24 cellular contexts compared by ENCODE assay signal in the genomic region with DNA sequence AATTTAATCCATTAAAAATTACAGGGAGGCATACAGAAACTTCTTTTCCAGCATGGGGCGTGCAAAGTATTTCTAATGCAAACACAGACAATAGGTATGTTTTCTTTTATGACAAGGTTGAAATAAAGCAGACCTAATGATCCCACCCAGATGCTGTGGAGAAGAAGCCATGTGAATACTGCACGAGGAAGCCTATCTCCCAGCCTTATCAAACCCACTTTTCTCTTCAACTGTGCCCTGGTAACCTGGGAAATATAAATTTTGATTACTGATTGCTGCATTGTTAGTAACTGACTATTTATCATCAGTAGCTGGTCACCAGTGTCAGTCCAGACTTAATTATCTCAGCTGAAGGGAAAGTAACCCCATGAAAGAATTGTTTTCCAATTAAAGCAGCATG. TPM values are rescaled to one million over a fixed set of nuclear protein-coding genes. Genes with fewer than 3 reads are reported as not detected.
DNase-seq lines count a peak whose midpoint lies in the region; ATAC-seq, FAIRE-seq and TF ChIP-seq lines count a peak whose summit lies in the region.
"Had no signal": no experiment of that assay in that cellular context is flagged by ENCODE, and none has a peak within 500 bp of the region (broad histone marks: within the 10 kb centered on the region; RNA-seq: fewer than 3 reads in every experiment).

No MANE protein-coding gene starts in this region.

- H3K4me3 Mint-ChIP-seq in glutamatergic neuron (ENCODE audit: unreplicated experiment): peak overlapping the region; percentile 30
- H3K4me3 Mint-ChIP-seq: CD4-positive, CD25-positive, alpha-beta regulatory T cell had no signal

- ATAC-seq in HG03097 (IDR thresholded peaks at IDR 0.05; ENCODE audit: low FRiP score, unreplicated experiment): no peak
- ATAC-seq: Right ventricle myocardium inferior had no signal

- TF ChIP-seq CTCF in glutamatergic neuron (IDR thresholded peaks at IDR 0.05; ENCODE audit: partially characterized antibody, unreplicated experiment) (no peak), spleen (IDR thresholded peaks at IDR 0.05 in 8 of 11, conservative IDR thresholded peaks at IDR 0.05 in 3 of 11) (no peak)

- no peak overlapping the region for H3K23ac ChIP-seq in trophoblast cell (ENCODE audit: low read length)

- H3K79me2 ChIP-seq in trophoblast cell (ENCODE audit: control insufficient read depth, insufficient read depth, low read length, poor library complexity): peaks cover 22% of the 10 kb centered on the region

- H2AFZ ChIP-seq in trophoblast cell (ENCODE audit: insufficient read depth, low read length, poor library complexity): no peak overlapping the region
- H2AFZ ChIP-seq: PC-9 had no signal

- no peak overlapping the region for H2BK12ac ChIP-seq in trophoblast cell (ENCODE audit: low read length)

- no peak overlapping the region for H4K91ac ChIP-seq in trophoblast cell (ENCODE audit: low read depth, low read length)

- DNase-seq in NCI-H748 (lab: John Stamatoyannopoulos, UW; ENCODE audit: unreplicated experiment) (peak; percentile 37), NCI-H748 treated with DMSO at 0.1 percent for 48 hours (lab: John Stamatoyannopoulos, UW) (no peak), glutamatergic neuron (no peak), trophoblast cell (no peak), spleen (no peak), iPS-NIHi11 (ENCODE audit: low spot score) (no peak), urothelium cell line (ENCODE audit: low spot score) (no peak)
- DNase-seq: 8988T; ACHN; CD4-positive, CD25-positive, alpha-beta regulatory T cell; DMS153; NCI-H1048; NCI-H1694; NCI-H2029 treated with DMSO at 0.1 percent for 48 hours; NCI-H345; NCI-H510A treated with DMSO at 0.1 percent for 48 hours; NCI-H82; PC-9; SJCRH30 had no signal

- no peaks in the 10 kb centered on the region for H3K36me3 ChIP-seq in trophoblast cell (ENCODE audit: control insufficient read depth in 1 of 2, insufficient read depth in 2 of 2, low read length in 2 of 2)
- no peaks in the 10 kb centered on the region for H3K36me3 ChIP-seq in spleen
- H3K36me3 ChIP-seq: BLaER1, SJCRH30 had no signal

- H3K27ac ChIP-seq in trophoblast cell (ENCODE audit: low read depth, low read length): no peak overlapping the region
- H3K27ac ChIP-seq in spleen: no peak overlapping the region
- H3K27ac ChIP-seq: BLaER1, PC-9, SJCRH30 had no signal

- H3K14ac ChIP-seq in trophoblast cell (ENCODE audit: low read length): no peak overlapping the region

- peaks cover 8% of the 10 kb centered on the region for H3K27me3 Mint-ChIP-seq in glutamatergic neuron (ENCODE audit: unreplicated experiment)
- H3K27me3 Mint-ChIP-seq: CD4-positive, CD25-positive, alpha-beta regulatory T cell had no signal

- no peak overlapping the region for H3K18ac ChIP-seq in trophoblast cell (ENCODE audit: low read length)

- no peak overlapping the region for H2BK5ac ChIP-seq in trophoblast cell (ENCODE audit: low read depth, low read length, poor library complexity)

- H3K4me3 ChIP-seq in trophoblast cell (ENCODE audit: low read depth, low read length) (no peak overlapping the region), spleen (no peak overlapping the region)
- H3K4me3 ChIP-seq: BLaER1, PC-9, SJCRH30 had no signal

- no peak overlapping the region for H2AK5ac ChIP-seq in trophoblast cell (ENCODE audit: low read length)

- TF ChIP-seq POLR2A in spleen (IDR thresholded peaks at IDR 0.05): no peak

- H2BK120ac ChIP-seq in trophoblast cell (ENCODE audit: insufficient read depth, low read length, poor library complexity): no peak overlapping the region

- H3K4ac ChIP-seq in trophoblast cell (ENCODE audit: low read depth, low read length): peak overlapping the region; percentile 18

- no peaks in the 10 kb centered on the region for H3K9me3 ChIP-seq in trophoblast cell (ENCODE audit: insufficient read depth, low read depth, low read length)
- H3K9me3 ChIP-seq in spleen: no peaks in the 10 kb centered on the region
- H3K9me3 ChIP-seq: BLaER1, SJCRH30 had no signal

- no peak overlapping the region for H4K8ac ChIP-seq in trophoblast cell (ENCODE audit: low read depth, low read length)

- FAIRE-seq in urothelium cell line (lab: Jason Lieb, UNC): no peak
- FAIRE-seq: GM19239, H54 had no signal

- no peaks in the 10 kb centered on the region for H3K36me3 Mint-ChIP-seq in glutamatergic neuron (ENCODE audit: unreplicated experiment)

- intact Hi-C loops in spleen (cut with DNase I; ENCODE audit: low total_unique reads): no loop called here

- H3K4me1 Mint-ChIP-seq in glutamatergic neuron (ENCODE audit: low read depth, unreplicated experiment): peaks cover 85% of the 10 kb centered on the region
- H3K4me1 Mint-ChIP-seq: CD4-positive, CD25-positive, alpha-beta regulatory T cell had no signal

- WGBS in trophoblast cell (ENCODE audit: extremely low coverage, insufficient coverage, insufficient read length): no CpG with 5 or more reads among the region's 2 CpGs
- WGBS in spleen, 5 donors: 79 to 92% (median 84%) methylated on average over 2 of the region's 2 CpGs

- H3K4me2 ChIP-seq in trophoblast cell (ENCODE audit: low read length): no peak overlapping the region
- H3K4me2 ChIP-seq: PC-9 had no signal

- H4K12ac ChIP-seq in trophoblast cell (ENCODE audit: low read depth, low read length): no peak overlapping the region

- H3K27me3 ChIP-seq in trophoblast cell (ENCODE audit: insufficient read depth, low read length): no peaks in the 10 kb centered on the region
- H3K27me3 ChIP-seq in spleen (replicated peaks in 1 of 7): no peaks in the 10 kb centered on the region
- H3K27me3 ChIP-seq: BLaER1, SJCRH30 had no signal

- H3K4me1 ChIP-seq in trophoblast cell (ENCODE audit: control insufficient read depth in 1 of 2, insufficient read depth in 2 of 2, low read length in 2 of 2): peaks cover 5 to 15% of the 10 kb centered on the region in 2 experiments
- H3K4me1 ChIP-seq in spleen: peaks cover 0 to 2% (median 0%) of the 10 kb centered on the region in 6 donors

- no peaks in the 10 kb centered on the region for H3K79me1 ChIP-seq in trophoblast cell (ENCODE audit: low read length)

- H3K9me3 Mint-ChIP-seq in glutamatergic neuron (ENCODE audit: unreplicated experiment): peaks cover 28% of the 10 kb centered on the region

- H3K9ac ChIP-seq in trophoblast cell (ENCODE audit: low read length): no peak overlapping the region
- H3K9ac ChIP-seq: BLaER1 had no signal

- peak overlapping the region; percentile 28 for H3K27ac Mint-ChIP-seq in glutamatergic neuron (ENCODE audit: unreplicated experiment)
- H3K27ac Mint-ChIP-seq: CD4-positive, CD25-positive, alpha-beta regulatory T cell had no signal

RNA-seq across cellular contexts. Expression of a gene that starts 50.6 kb away (rescaled TPM):
- total RNA-seq in glutamatergic neuron (ENCODE audit: unreplicated experiment) (424 TPM), spleen (10 to 100 TPM; 26.5 to 78.6 (median 42.4) TPM)
- 559 and 563 TPM in 2 replicates for polyA plus RNA-seq in trophoblast cell (2013)
- 1 to 10 TPM in 2 of 3 donors, under 1 TPM in 1; 0.88 to 2.0 (median 1.5) TPM for polyA plus RNA-seq in spleen
- total RNA-seq: CD4-positive, CD25-positive, alpha-beta regulatory T cell; PC-9 had no signal
